36 cellular contexts compared by ENCODE assay signal in the genomic region with DNA sequence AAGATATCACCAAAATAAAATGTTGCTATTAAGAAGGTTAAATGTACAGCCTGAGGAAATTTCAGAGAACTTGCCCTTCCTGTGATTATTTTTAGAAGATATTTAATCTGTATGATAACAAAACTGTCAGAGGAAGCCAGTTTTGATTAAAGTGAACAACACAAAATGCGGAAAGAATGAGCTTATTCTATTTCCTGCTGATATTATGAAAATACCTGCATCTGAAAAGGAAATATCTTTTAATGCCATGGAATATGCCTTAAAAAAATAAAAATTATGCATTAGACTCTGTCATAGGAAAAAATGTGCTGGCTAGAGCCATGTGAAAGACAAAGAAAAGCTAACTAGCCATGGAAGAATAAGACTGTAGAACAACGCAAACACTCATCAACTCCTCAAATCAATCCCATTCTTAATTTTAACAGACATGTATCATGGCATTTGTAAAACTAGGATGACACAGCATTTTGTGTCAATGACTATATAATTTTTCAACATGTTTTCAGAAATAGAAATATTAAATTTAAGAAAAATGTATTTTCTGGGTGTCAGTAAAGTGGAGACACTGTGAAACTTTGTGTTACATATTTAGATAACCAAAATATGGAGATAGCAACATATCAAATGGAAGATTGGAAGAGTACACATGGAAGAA.
"Had no signal": no experiment of that assay in that cellular context is flagged by ENCODE, and none has a peak within 500 bp of the region (broad histone marks: within the 10 kb centered on the region; RNA-seq: fewer than 3 reads in every experiment).

No MANE protein-coding gene starts in this region.

- H3K9ac ChIP-seq: KMS-11 had no signal

- H3K4me1 ChIP-seq: adrenal gland, body of pancreas, breast epithelium had no signal

- H3K4me1 Mint-ChIP-seq: activated B cell treated with CpG ODN at 0.5 μM for 24 hours had no signal

- H3K27ac Mint-ChIP-seq: activated B cell treated with CpG ODN at 0.5 μM for 24 hours; activated CD4-positive, alpha-beta memory T cell treated with anti-CD3 and anti-CD28 coated beads for 36 hours; activated naive CD4-positive, alpha-beta T cell treated with anti-CD3 and anti-CD28 coated beads for 36 hours; activated naive CD4-positive, alpha-beta T cell treated with anti-CD3 and anti-CD28 coated beads, Interleukin-2, amount 50 U/mL, for 72 hours; activated T-helper 1 cell treated with anti-CD3 and anti-CD28 coated beads, Interleukin-12 subunit alpha, Interleukin-12 subunit beta, Interleukin-2, Interleukin-4 antibody, amounts not matched to agents 30 ng/mL and 10 ng/mL and 1 ng/mL, durations not matched to agents 14 hours and 24 hours and 36 hours had no signal

- H3K9me3 ChIP-seq: adrenal gland, body of pancreas, breast epithelium had no signal

- H3K36me3 ChIP-seq: adrenal gland, breast epithelium had no signal

- H3K4me3 Mint-ChIP-seq: activated B cell treated with CpG ODN at 0.5 μM for 24 hours; activated CD4-positive, alpha-beta memory T cell treated with anti-CD3 and anti-CD28 coated beads for 36 hours; activated naive CD4-positive, alpha-beta T cell treated with anti-CD3 and anti-CD28 coated beads for 36 hours; activated T-cell treated with anti-CD3 and anti-CD28 coated beads, Interleukin-2, amount 50 U/mL, for 4 hours; activated T-helper 1 cell treated with anti-CD3 and anti-CD28 coated beads, Interleukin-12 subunit alpha, Interleukin-12 subunit beta, Interleukin-2, Interleukin-4 antibody, amounts not matched to agents 30 ng/mL and 10 ng/mL and 1 ng/mL, durations not matched to agents 14 hours and 24 hours and 36 hours had no signal

- H3K4me2 ChIP-seq: KMS-11, PC-9 had no signal

- H3K27me3 ChIP-seq: adrenal gland, body of pancreas, breast epithelium had no signal

- H3K27ac ChIP-seq: adrenal gland, body of pancreas, breast epithelium, KMS-11, PC-9, RWPE1, VCaP had no signal

- H3K4me3 ChIP-seq: adrenal gland, body of pancreas, breast epithelium, PC-9 had no signal

- H3K27me3 Mint-ChIP-seq: activated B cell treated with CpG ODN at 0.5 μM for 24 hours; activated CD4-positive, alpha-beta memory T cell treated with anti-CD3 and anti-CD28 coated beads for 36 hours had no signal

- ATAC-seq: activated naive CD4-positive, alpha-beta T cell treated with anti-CD3 and anti-CD28 coated beads, Interleukin-2, amount 50 U/mL, for 72 hours; activated T-cell treated with anti-CD3 and anti-CD28 coated beads, Interleukin-2, amount 50 U/mL, for 4 hours; body of pancreas; Right ventricle myocardium inferior had no signal

- H3K36me3 Mint-ChIP-seq: activated CD4-positive, alpha-beta memory T cell treated with anti-CD3 and anti-CD28 coated beads for 36 hours; activated naive CD4-positive, alpha-beta T cell treated with anti-CD3 and anti-CD28 coated beads, Interleukin-2, amount 50 U/mL, for 72 hours had no signal

- DNase-seq: activated B cell treated with CpG ODN at 0.5 μM for 24 hours; activated CD4-positive, alpha-beta memory T cell treated with anti-CD3 and anti-CD28 coated beads for 36 hours; activated CD4-positive, alpha-beta T cell treated with anti-CD3 and anti-CD28 coated beads for 4 hours; activated CD4-positive, alpha-beta T cell treated with anti-CD3 and anti-CD28 coated beads, Interleukin-2, amount 50 U/mL, for 1 hour; activated CD4-positive, CD25-positive, alpha-beta regulatory T cell treated with anti-CD3 and anti-CD28 coated beads, Interleukin-2, amount 50 U/mL, for 72 hours; activated CD8-positive, alpha-beta memory T cell treated with anti-CD3 and anti-CD28 coated beads, Interleukin-2, amount 50 U/mL, for 4 hours; activated gamma-delta T cell treated with Interleukin-2 at 50 U/mL for 16 hours; activated naive CD4-positive, alpha-beta T cell treated with anti-CD3 and anti-CD28 coated beads for 36 hours; activated T-cell treated with anti-CD3 and anti-CD28 coated beads for 4 hours; activated T-cell treated with anti-CD3 and anti-CD28 coated beads, Interleukin-2, amount 50 U/mL, for 4 hours; adrenal gland; body of pancreas; NCI-H1092 treated with DMSO at 0.1 percent for 48 hours; NCI-H1417; NCI-H146; NCI-H187; NCI-H2029 treated with DMSO at 0.1 percent for 48 hours; NCI-H2107; NCI-H2171; NCI-H510A; NCI-H526; NCI-H748 treated with DMSO at 0.1 percent for 48 hours; NK-92 treated with Interleukin-12 subunit alpha and Interleukin-12 subunit beta, amount 100 ng/mL, for 24 hours; PC-9; SIG-M5; SW 1271; T-helper 1 cell; T-helper 2 cell; T-helper 9 cell had no signal
